In the genomic region with DNA sequence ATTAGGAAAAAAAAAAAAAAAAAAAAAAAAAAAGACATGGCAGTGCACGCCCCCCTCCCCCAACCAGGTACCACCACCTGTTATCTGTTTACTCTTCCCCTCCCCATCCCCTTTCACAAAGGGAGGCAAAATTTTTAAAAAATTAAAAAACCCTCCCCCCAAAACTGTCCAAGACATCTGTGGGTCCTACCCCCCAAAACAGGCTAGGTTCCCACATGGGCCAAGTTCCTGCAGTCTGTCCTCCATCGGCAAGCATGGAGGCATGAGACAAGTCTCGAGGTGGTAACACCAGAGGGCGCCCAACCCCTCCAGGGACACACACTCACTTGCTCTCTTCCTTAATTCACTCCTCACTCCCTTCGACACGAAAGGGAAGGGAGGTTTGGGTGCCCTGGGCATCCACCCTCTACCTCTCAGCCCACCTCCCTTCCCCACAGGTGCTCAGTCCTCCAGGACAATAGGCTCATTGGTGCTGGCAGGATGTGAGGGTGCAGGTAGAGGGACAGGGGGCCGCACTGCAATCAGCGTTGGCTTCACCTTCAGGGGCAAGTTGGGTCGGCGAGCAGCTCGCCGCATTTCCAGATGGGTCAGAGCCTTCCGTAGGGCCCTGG, we compare ENCODE assay signal across 8 cellular contexts. TPM values are rescaled to one million over a fixed set of nuclear protein-coding genes. Genes with fewer than 3 reads are reported as not detected.
DNase-seq lines count a peak whose midpoint lies in the region; ATAC-seq and TF ChIP-seq lines count a peak whose summit lies in the region.

No MANE protein-coding gene starts in this region.

- intact Hi-C loops in MCF 10A (cut with micrococcal nuclease) = loop anchor here (2.0 to 5.0 kb wide), 2 partner anchors 19 to 79 kb away; a partner anchor contains a TSS

- H3K9me3 Mint-ChIP-seq in MCF 10A (ENCODE audit: unreplicated experiment) = no peaks in the 10 kb centered on the region

- peaks cover 7% of the 10 kb centered on the region for H3K36me3 ChIP-seq in kidney epithelial cell (ENCODE audit: control insufficient read depth, insufficient read depth, low read length)

- H3K4me1 Mint-ChIP-seq in MCF 10A (ENCODE audit: insufficient read depth, unreplicated experiment) = peaks cover 23% of the 10 kb centered on the region

- peak overlapping the region; percentile 27 for H3K27ac Mint-ChIP-seq in MCF 10A (ENCODE audit: low read depth, unreplicated experiment)

- no peaks in the 10 kb centered on the region for H3K27me3 Mint-ChIP-seq in MCF 10A (ENCODE audit: insufficient read depth, unreplicated experiment)

- POLR2A ChIA-PET in MCF 10A (lab: Yijun Ruan, JAX) = interaction anchor here (0.7 to 6.6 kb wide), 15 partner anchors 8 to 622 kb away, joined by 3 to 164 read pairs (median 35); a partner anchor contains a TSS

- BruUV-seq in MCF 10A (replicated peaks; lab: Mats Ljungman, UMichigan) = no TSS peak

- ATAC-seq in HG02884 (IDR thresholded peaks at IDR 0.05; ENCODE audit: unreplicated experiment) = no peak

- H3K4me3 Mint-ChIP-seq in MCF 10A (ENCODE audit: unreplicated experiment) = no peak overlapping the region

- DNase-seq in GM10266 (ENCODE audit: extremely low spot score) (peak; percentile 64), NCI-H128 (lab: John Stamatoyannopoulos, UW; ENCODE audit: unreplicated experiment) (peak; percentile 23), UCSD-AML1 (lab: John Stamatoyannopoulos, UW; ENCODE audit: unreplicated experiment) (peak; percentile 82), MCF 10A (ENCODE audit: unreplicated experiment) (peak; percentile 87), kidney epithelial cell (ENCODE audit: low read depth) (no peak), amniotic stem cell (lab: John Stamatoyannopoulos, UW) (no peak)
- DNase-seq in stimulated activated CD4-positive, alpha-beta T cell treated with anti-CD3 and anti-CD28 coated beads, Interleukin-2, amount 100 ng/mL, for 48 hours = peak; percentile 68 to 73

- no peak overlapping the region for H3K4me3 ChIP-seq in kidney epithelial cell (ENCODE audit: low read depth, low read length)

- peaks cover 84% of the 10 kb centered on the region for H3K36me3 Mint-ChIP-seq in MCF 10A (ENCODE audit: insufficient read depth, unreplicated experiment)

- CTCF ChIA-PET in MCF 10A (lab: Yijun Ruan, JAX) = interaction anchor here (0.5 to 3.9 kb wide), 20 partner anchors 11 to 291 kb away, joined by 3 to 39 read pairs (median 3); a partner anchor contains a TSS

- TF ChIP-seq CTCF in GM10266 (IDR thresholded peaks at IDR 0.05; ENCODE audit: control insufficient read depth, insufficient read depth, low read depth, missing control alignments) (peak; percentile 74), MCF 10A (IDR thresholded peaks at IDR 0.05; ENCODE audit: unreplicated experiment) (peak; percentile 55), kidney epithelial cell (IDR thresholded peaks at IDR 0.05; ENCODE audit: insufficient read depth, low read length, poor library complexity, severe bottlenecking) (peak; percentile 69)

- no peaks in the 10 kb centered on the region for H3K27me3 ChIP-seq in kidney epithelial cell (ENCODE audit: control insufficient read depth, insufficient read depth, low read length)

RNA-seq across cellular contexts. Expression of a gene that starts 2.2 kb away (rescaled TPM):
- total RNA-seq in MCF 10A (2022) = 26.0 and 28.3 TPM in 2 replicates
- 15.0 and 15.2 TPM in 2 replicates for total RNA-seq in kidney epithelial cell

RNA-seq across cellular contexts. Expression of a gene that starts 8.1 kb away (rescaled TPM):
- total RNA-seq in MCF 10A (2022) (139 and 176 TPM in 2 replicates), kidney epithelial cell (136 and 137 TPM in 2 replicates)

RNA-seq across cellular contexts. Expression of a gene that starts 19.0 kb away (rescaled TPM):
- total RNA-seq in MCF 10A (2022) = 33.9 and 43.7 TPM in 2 replicates
- 20.9 and 21.1 TPM in 2 replicates for total RNA-seq in kidney epithelial cell

RNA-seq across cellular contexts. Expression of a gene that starts 19.5 kb away (rescaled TPM):
- total RNA-seq in MCF 10A (2022) (2.5 and 2.9 TPM in 2 replicates), kidney epithelial cell (0.55 and 1.4 TPM in 2 replicates)

RNA-seq across cellular contexts. Expression of a gene that starts 19.8 kb away (rescaled TPM):
- total RNA-seq in MCF 10A (2022) (1,510 and 1,855 TPM in 2 replicates), kidney epithelial cell (2,411 and 2,583 TPM in 2 replicates)

Comparison
In these comparisons a context has a peak if more than half of its experiments do, and no peak if none do; other contexts are left out.
1. DNase-seq: peak in GM10266 (single experiment), NCI-H128 (single experiment), UCSD-AML1 (single experiment), MCF 10A (single experiment) and stimulated activated CD4-positive, alpha-beta T cell treated with anti-CD3 and anti-CD28 coated beads, Interleukin-2, amount 100 ng/mL, for 48 hours (2 of 2); none in kidney epithelial cell (single experiment) and amniotic stem cell (single experiment).
2. Peak in every context shown above with its lines, with median percentiles within 50 percentile points of each other: CTCF ChIP-seq.